26 cellular contexts compared by ENCODE assay signal in genomic region chr2:190742431-190742830, GRCh38.
"Had no signal": no experiment of that assay in that cellular context is flagged by ENCODE, and none has a peak within 500 bp of the region (broad histone marks: within the 10 kb centered on the region; RNA-seq: fewer than 3 reads in every experiment).

No MANE protein-coding gene starts in this region.

- H3K9me3 ChIP-seq: body of pancreas, colonic mucosa, mucosa of descending colon, testis, transverse colon had no signal

- H3K4me1 Mint-ChIP-seq: activated naive CD4-positive, alpha-beta T cell treated with anti-CD3 and anti-CD28 coated beads, Interleukin-2, amount 10 ng/mL, durations not matched to agents 7 days and 5 days; stimulated activated memory B cell treated with anti-CD40 and anti-IgM and Interleukin-4, amounts not matched to agents 10 μg/mL and 1 μg/mL and 100 μg/mL, for 72 hours had no signal

- H3K27ac Mint-ChIP-seq: activated naive CD4-positive, alpha-beta T cell treated with anti-CD3 and anti-CD28 coated beads, Interleukin-2, amount 10 ng/mL, durations not matched to agents 7 days and 5 days; natural killer cell treated with Interleukin-12 subunit alpha and Interleukin-12 subunit beta and Interleukin-15 and Interleukin-18, amount 100 ng/mL, for 72 hours; progenitor cell of endocrine pancreas; stimulated activated memory B cell treated with anti-CD40 and anti-IgM and Interleukin-4, amounts not matched to agents 10 μg/mL and 1 μg/mL and 100 μg/mL, for 72 hours; T-helper 2 cell treated with Interferon-gamma antibody and Interleukin-4, amounts not matched to agents 5 μg/mL and 100 μg/mL, for 36 hours had no signal

- FAIRE-seq: frontal cortex, islet of Langerhans had no signal

- H3K27me3 ChIP-seq: body of pancreas, cardiac muscle cell, colonic mucosa, testis, transverse colon had no signal

- H3K4me1 ChIP-seq: body of pancreas, colonic mucosa, transverse colon had no signal

- ATAC-seq: body of pancreas; mucosa of descending colon; natural killer cell treated with Interleukin-12 subunit alpha and Interleukin-12 subunit beta and Interleukin-15 and Interleukin-18, amount 100 ng/mL, for 72 hours; sciatic nerve; stimulated activated memory B cell treated with anti-CD40 and anti-IgM and Interleukin-4, amounts not matched to agents 10 μg/mL and 1 μg/mL and 100 μg/mL, for 72 hours had no signal

- H3K36me3 Mint-ChIP-seq: activated naive CD4-positive, alpha-beta T cell treated with anti-CD3 and anti-CD28 coated beads, Interleukin-2, amount 10 ng/mL, durations not matched to agents 7 days and 5 days; natural killer cell treated with Interleukin-12 subunit alpha and Interleukin-12 subunit beta and Interleukin-15 and Interleukin-18, amount 100 ng/mL, for 72 hours; stimulated activated memory B cell treated with anti-CD40 and anti-IgM and Interleukin-4, amounts not matched to agents 10 μg/mL and 1 μg/mL and 100 μg/mL, for 72 hours had no signal

- H3K27me3 Mint-ChIP-seq: progenitor cell of endocrine pancreas had no signal

- H3K4me3 Mint-ChIP-seq: activated naive CD4-positive, alpha-beta T cell treated with anti-CD3 and anti-CD28 coated beads, Interleukin-2, amount 10 ng/mL, durations not matched to agents 7 days and 5 days; natural killer cell treated with Interleukin-12 subunit alpha and Interleukin-12 subunit beta and Interleukin-15 and Interleukin-18, amount 100 ng/mL, for 72 hours; stimulated activated memory B cell treated with anti-CD40 and anti-IgM and Interleukin-4, amounts not matched to agents 10 μg/mL and 1 μg/mL and 100 μg/mL, for 72 hours; T-helper 2 cell treated with Interferon-gamma antibody and Interleukin-4, amounts not matched to agents 5 μg/mL and 100 μg/mL, for 36 hours had no signal

- H3K27ac ChIP-seq: body of pancreas, cardiac muscle cell, colonic mucosa, left ventricle myocardium inferior, skin epidermis, testis, transverse colon had no signal

- H3K9me3 Mint-ChIP-seq: activated naive CD4-positive, alpha-beta T cell treated with anti-CD3 and anti-CD28 coated beads, Interleukin-2, amount 10 ng/mL, durations not matched to agents 7 days and 5 days; natural killer cell treated with Interleukin-12 subunit alpha and Interleukin-12 subunit beta and Interleukin-15 and Interleukin-18, amount 100 ng/mL, for 72 hours; stimulated activated memory B cell treated with anti-CD40 and anti-IgM and Interleukin-4, amounts not matched to agents 10 μg/mL and 1 μg/mL and 100 μg/mL, for 72 hours; T-helper 2 cell treated with Interferon-gamma antibody and Interleukin-4, amounts not matched to agents 5 μg/mL and 100 μg/mL, for 36 hours had no signal

- H3K4me3 ChIP-seq: body of pancreas, cardiac muscle cell, colonic mucosa, left ventricle myocardium inferior, lung, mucosa of descending colon, skin epidermis, testis, transverse colon had no signal

- H3K36me3 ChIP-seq: cardiac muscle cell, colonic mucosa, left ventricle myocardium inferior, transverse colon had no signal

- DNase-seq: activated CD4-positive, alpha-beta T cell treated with anti-CD3 and anti-CD28 coated beads, Interleukin-2, amount 50 U/mL, for 1 hour; activated CD8-positive, alpha-beta memory T cell treated with anti-CD3 and anti-CD28 coated beads for 24 hours; activated effector memory CD4-positive, alpha-beta T cell treated with Interleukin-2 at 50 U/mL for 16 hours; activated naive CD4-positive, alpha-beta T cell treated with anti-CD3 and anti-CD28 coated beads, Interleukin-2, amount 10 ng/mL, durations not matched to agents 7 days and 5 days; aorta; body of pancreas; cerebellar nuclear complex; colonic mucosa; effector memory CD4-positive, alpha-beta T cell; left ventricle myocardium inferior; mucosa of descending colon; stimulated activated CD4-positive, alpha-beta T cell treated with anti-CD3 and anti-CD28 coated beads, Interleukin-12 subunit alpha, Interleukin-12 subunit beta, amount 100 ng/mL, for 4 hours; stimulated activated CD4-positive, alpha-beta T cell treated with anti-CD3 and anti-CD28 coated beads, Interleukin-4, amount 100 ng/mL, for 24 hours; T-helper 1 cell; testis; transverse colon had no signal
